Comparison of ENCODE assay signal across 16 cellular contexts in the genomic region with DNA sequence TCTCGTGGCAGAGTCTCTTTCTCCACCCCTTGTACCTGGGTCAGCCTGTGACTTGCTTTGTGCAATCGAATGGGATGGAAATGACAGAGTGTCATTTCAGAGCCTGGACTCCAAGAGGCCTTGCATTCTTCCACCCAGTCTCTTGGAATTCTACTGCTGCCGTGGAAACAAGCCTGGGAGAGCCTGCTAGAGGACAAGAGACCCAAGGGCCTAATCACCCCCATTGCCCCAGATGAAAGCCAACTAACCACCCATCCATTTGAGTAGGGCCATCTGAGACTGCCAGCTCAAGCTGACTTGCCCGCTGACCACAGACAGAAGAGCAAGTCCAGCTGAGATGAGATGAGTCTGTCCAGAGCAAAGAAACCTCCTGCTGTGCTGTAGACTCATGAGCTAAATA.
A peak's percentile ranks its signal among the peaks of the same experiment; 100 is the strongest.
DNase-seq lines count a peak whose midpoint lies in the region; ATAC-seq and TF ChIP-seq lines count a peak whose summit lies in the region.
"Had no signal": no experiment of that assay in that cellular context is flagged by ENCODE, and none has a peak within 500 bp of the region (broad histone marks: within the 10 kb centered on the region; RNA-seq: fewer than 3 reads in every experiment).

No MANE protein-coding gene starts in this region.

- H3K36me3 Mint-ChIP-seq in activated T-cell treated with anti-CD3 and anti-CD28 coated beads, Interleukin-2, amount 50 U/mL, for 72 hours (ENCODE audit: insufficient read depth in 2 of 2): no peaks in the 10 kb centered on the region
- H3K36me3 Mint-ChIP-seq: CD4-positive, CD25-positive, alpha-beta regulatory T cell had no signal

- TF ChIP-seq EP300 in sigmoid colon (IDR thresholded peaks at IDR 0.05): no peak

- no peaks in the 10 kb centered on the region for H3K4me1 Mint-ChIP-seq in activated T-cell treated with anti-CD3 and anti-CD28 coated beads, Interleukin-2, amount 50 U/mL, for 72 hours (ENCODE audit: low read depth)
- H3K4me1 Mint-ChIP-seq: CD4-positive, CD25-positive, alpha-beta regulatory T cell had no signal

- in situ Hi-C loops in KBM-7 (cut with MboI; ENCODE audit: low pct_unique_long_range_greater_than_20kb, low sequenced_read_pairs): no loop called here

- 62 to 70% methylated on average over 4 of the region's 4 CpGs for WGBS in sigmoid colon, 2 donors

- no peak for TF ChIP-seq POLR2A in sigmoid colon (IDR thresholded peaks at IDR 0.05)

- no peak overlapping the region for H3K4me3 Mint-ChIP-seq in activated T-cell treated with anti-CD3 and anti-CD28 coated beads, Interleukin-2, amount 50 U/mL, for 72 hours
- H3K4me3 Mint-ChIP-seq: CD4-positive, CD25-positive, alpha-beta regulatory T cell had no signal

- DNase-seq in activated effector memory CD4-positive, alpha-beta T cell treated with anti-CD3 and anti-CD28 coated beads, Interleukin-2, amount 50 U/mL, for 16 hours: peak; percentile 10
- no peak for DNase-seq in activated effector memory CD4-positive, alpha-beta T cell treated with Interleukin-2 at 50 U/mL for 16 hours
- DNase-seq in choroid plexus epithelial cell (ENCODE audit: low read depth): peak; percentile 14
- peak; percentile 6 for DNase-seq in myocyte (ENCODE audit: low read depth)
- DNase-seq in KBM-7: no peak
- DNase-seq in sigmoid colon: no peak
- DNase-seq in activated T-cell treated with anti-CD3 and anti-CD28 coated beads, Interleukin-2, amount 50 U/mL, for 72 hours: no peak
- DNase-seq: ACHN; CD4-positive, CD25-positive, alpha-beta regulatory T cell; DMS153; DMS79 treated with DMSO at 0.1 percent for 48 hours; EL; GM23248 had no signal

- H3K9me3 Mint-ChIP-seq in activated T-cell treated with anti-CD3 and anti-CD28 coated beads, Interleukin-2, amount 50 U/mL, for 72 hours: no peaks in the 10 kb centered on the region

- no peak for TF ChIP-seq CTCF in choroid plexus epithelial cell (conservative IDR thresholded peaks at IDR 0.05; ENCODE audit: low read depth, low read length)
- TF ChIP-seq CTCF in sigmoid colon (IDR thresholded peaks at IDR 0.05): no peak

- H3K4me1 ChIP-seq in sigmoid colon: no peaks in the 10 kb centered on the region

- H3K27ac ChIP-seq in sigmoid colon: no peak overlapping the region
- H3K27ac ChIP-seq: BLaER1 treated with 17β-estradiol and CSF1 and Interleukin-3, amounts not matched to agents 10 nM and 100 nM; GM23248; HL-60 had no signal

- no peaks in the 10 kb centered on the region for H3K36me3 ChIP-seq in sigmoid colon
- H3K36me3 ChIP-seq: BLaER1 treated with 17β-estradiol and CSF1 and Interleukin-3, amounts not matched to agents 10 nM and 100 nM had no signal

- H3K27ac Mint-ChIP-seq in activated T-cell treated with anti-CD3 and anti-CD28 coated beads, Interleukin-2, amount 50 U/mL, for 72 hours: no peak overlapping the region
- H3K27ac Mint-ChIP-seq: CD4-positive, CD25-positive, alpha-beta regulatory T cell had no signal

- no peak overlapping the region for H3K4me3 ChIP-seq in choroid plexus epithelial cell (ENCODE audit: low read depth, low read length)
- no peak overlapping the region for H3K4me3 ChIP-seq in sigmoid colon
- H3K4me3 ChIP-seq: BLaER1 treated with 17β-estradiol and CSF1 and Interleukin-3, amounts not matched to agents 10 nM and 100 nM; GM23248 had no signal

- ATAC-seq in activated T-cell treated with anti-CD3 and anti-CD28 coated beads, Interleukin-2, amount 50 U/mL, for 72 hours (replicated peaks in 1 of 2): no peak
- ATAC-seq: HCT116 had no signal

- peaks cover 11% of the 10 kb centered on the region for H3K27me3 Mint-ChIP-seq in activated T-cell treated with anti-CD3 and anti-CD28 coated beads, Interleukin-2, amount 50 U/mL, for 72 hours (ENCODE audit: low read depth)

- no peaks in the 10 kb centered on the region for H3K9me3 ChIP-seq in sigmoid colon
- H3K9me3 ChIP-seq: BLaER1 treated with 17β-estradiol and CSF1 and Interleukin-3, amounts not matched to agents 10 nM and 100 nM had no signal

- peaks cover 0 to 18% (median 0%) of the 10 kb centered on the region in 3 donors for H3K27me3 ChIP-seq in sigmoid colon
- H3K27me3 ChIP-seq: BLaER1 treated with 17β-estradiol and CSF1 and Interleukin-3, amounts not matched to agents 10 nM and 100 nM had no signal

- intact Hi-C loops in sigmoid colon (cut with DNase I): no loop called here

Comparison
In these comparisons a context has a peak if more than half of its experiments do, and no peak if none do; other contexts are left out.
1. DNase-seq: peak in activated effector memory CD4-positive, alpha-beta T cell treated with anti-CD3 and anti-CD28 coated beads, Interleukin-2, amount 50 U/mL, for 16 hours (single experiment), choroid plexus epithelial cell (single experiment) and myocyte (single experiment); none in activated effector memory CD4-positive, alpha-beta T cell treated with Interleukin-2 at 50 U/mL for 16 hours (single experiment), KBM-7 (single experiment), sigmoid colon (single experiment) and activated T-cell treated with anti-CD3 and anti-CD28 coated beads, Interleukin-2, amount 50 U/mL, for 72 hours (0 of 2).